ENCODE assay signal across 8 cellular contexts in the genomic region with DNA sequence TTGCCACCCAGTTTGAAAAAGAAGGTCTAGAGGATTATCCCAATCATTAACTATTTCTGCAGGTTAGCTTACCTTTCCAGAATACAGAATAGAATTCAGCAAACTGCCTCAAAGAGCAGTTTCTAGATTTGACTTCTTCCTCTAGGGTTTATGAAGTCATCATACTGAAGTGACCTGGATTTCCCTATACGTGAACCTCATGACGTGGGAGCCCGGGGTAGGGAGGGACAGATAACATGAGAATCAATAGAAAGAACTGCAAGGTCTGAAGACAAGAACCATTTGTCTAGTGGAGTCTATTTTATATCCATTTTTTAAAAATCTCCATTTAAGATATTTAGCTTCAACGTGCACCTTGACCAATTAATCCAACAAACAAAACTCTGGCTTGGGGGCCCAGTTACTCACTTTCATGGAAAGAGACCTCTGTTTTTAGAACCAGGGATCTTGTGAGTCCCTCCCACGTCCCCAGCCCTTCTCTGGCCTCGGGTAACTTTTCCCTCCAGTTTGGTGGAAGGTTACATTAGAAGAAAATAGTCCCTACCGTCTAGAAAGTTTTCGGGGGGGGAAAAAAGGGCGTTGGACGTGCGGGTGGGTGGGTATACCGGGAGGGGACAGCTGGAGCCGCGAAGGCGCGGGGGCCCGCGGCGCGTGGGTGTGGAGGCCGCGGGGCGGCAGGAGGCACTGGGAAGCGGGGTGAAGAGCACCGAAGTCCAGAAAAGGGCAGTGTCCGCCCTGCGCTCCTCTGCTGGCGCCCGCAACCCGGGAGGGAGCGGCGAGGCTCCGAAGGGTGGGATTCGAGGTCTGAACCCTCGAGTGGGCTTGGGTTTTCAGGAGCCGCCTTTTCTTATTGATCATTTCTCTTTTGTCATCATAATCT. TPM values are rescaled to one million over a fixed set of nuclear protein-coding genes. Genes with fewer than 3 reads are reported as not detected.
DNase-seq lines count a peak whose midpoint lies in the region; ATAC-seq, FAIRE-seq and TF ChIP-seq lines count a peak whose summit lies in the region.

No MANE protein-coding gene starts in this region.

- H3K27ac ChIP-seq in Panc1 (ENCODE audit: low read length): peak overlapping the region; percentile 87
- no peak overlapping the region for H3K27ac ChIP-seq in mammary epithelial cell (ENCODE audit: insufficient read depth, low read depth, low read length)

- CTCF ChIA-PET in Panc1 (lab: Charles Lee): interaction anchor here (0.6 kb wide), 1 partner anchor 279 kb away, joined by 4 read pairs; no protein-coding TSS in a partner anchor
- CTCF ChIA-PET in mammary epithelial cell (lab: Charles Lee; ENCODE audit: low non-redundant PET): no interaction called here

- peak overlapping the region; percentile 42 to 57 for H3K4me3 ChIP-seq in Panc1 (ENCODE audit: low read depth in 2 of 2, low read length in 2 of 2)
- H3K4me3 ChIP-seq in mammary epithelial cell (replicated peaks in 1 of 3; ENCODE audit: insufficient read depth in 1 of 3, low read depth in 2 of 3, low read length in 3 of 3): peak overlapping the region; percentile 32 to 41 (median 36)
- peak overlapping the region; percentile 51 for H3K4me3 ChIP-seq in iPS-18c (ENCODE audit: insufficient read depth, low read depth, low read length)

- H3K4me1 ChIP-seq in Panc1 (ENCODE audit: control insufficient read depth, insufficient read depth, low read length): peaks cover 4% of the 10 kb centered on the region
- peaks cover 6% of the 10 kb centered on the region for H3K4me1 ChIP-seq in mammary epithelial cell (ENCODE audit: insufficient read depth, low read length)

- dilution Hi-C loops in mammary epithelial cell (cut with HindIII; ENCODE audit: low sequenced_read_pairs): loop anchor here (5.0 kb wide), 1 partner anchor 66 kb away; no protein-coding TSS in a partner anchor

- intact Hi-C loops in Panc1 (cut with micrococcal nuclease; ENCODE audit: unreplicated experiment): no loop called here
- intact Hi-C loops in mammary epithelial cell (cut with micrococcal nuclease): loop anchor here (1.0 kb wide), 1 partner anchor 14 kb away; a partner anchor contains a TSS
- intact Hi-C loops in sciatic nerve (cut with DNase I): no loop called here

- no peaks in the 10 kb centered on the region for H4K20me1 ChIP-seq in mammary epithelial cell (ENCODE audit: insufficient read depth, low read length)

- H3K36me3 ChIP-seq in Panc1 (ENCODE audit: control insufficient read depth, insufficient read depth, low read length): no peaks in the 10 kb centered on the region
- H3K36me3 ChIP-seq in mammary epithelial cell (ENCODE audit: insufficient read depth, low read length): no peaks in the 10 kb centered on the region

- no peak for TF ChIP-seq POLR2A in GM12891 (IDR thresholded peaks at IDR 0.05; ENCODE audit: low read depth, low read length)

- TF ChIP-seq CTCF in Panc1 (IDR thresholded peaks at IDR 0.05) (no peak), mammary epithelial cell (conservative IDR thresholded peaks at IDR 0.05 in 1 of 2, IDR thresholded peaks at IDR 0.05 in 1 of 2; ENCODE audit: extremely low read depth in 1 of 2, insufficient read depth in 1 of 2, low read depth in 1 of 2, low read length in 2 of 2) (no peak)

- DNase-seq in GM12891 (ENCODE audit: insufficient read length, low spot score): no peak
- DNase-seq in Panc1 (ENCODE audit: low read depth, low spot score): no peak
- DNase-seq in mammary epithelial cell: peak; percentile 16
- peak; percentile 65 for DNase-seq in sciatic nerve (ENCODE audit: low spot score)
- DNase-seq in NCI-H1694 (lab: John Stamatoyannopoulos, UW): no peak

- peak; percentile 78 for FAIRE-seq in GM12891 (lab: Jason Lieb, UNC)

- WGBS in mammary epithelial cell (ENCODE audit: low coverage, missing lambda C conversion rate): 39% methylated on average over 5 of the region's 36 CpGs

- H3K9me3 ChIP-seq in Panc1 (ENCODE audit: control insufficient read depth, insufficient read depth, low read depth, low read length) (no peaks in the 10 kb centered on the region), mammary epithelial cell (replicated peaks; ENCODE audit: insufficient read depth, low read length) (no peaks in the 10 kb centered on the region), iPS-18c (ENCODE audit: control insufficient read depth, insufficient read depth, low read length) (no peaks in the 10 kb centered on the region)

- BruUV-seq in Panc1 (replicated peaks; lab: Mats Ljungman, UMichigan): no TSS peak
- BruUV-seq in mammary epithelial cell (replicated peaks; lab: Mats Ljungman, UMichigan): no TSS peak

- H2AFZ ChIP-seq in mammary epithelial cell (ENCODE audit: low read depth, low read length): peak overlapping the region; percentile 94

- ATAC-seq in Panc1: peak; percentile 89
- ATAC-seq in sciatic nerve: peak; percentile 84
- ATAC-seq in GM19452 (IDR thresholded peaks at IDR 0.05; ENCODE audit: unreplicated experiment): no peak
- ATAC-seq in HG03342 (IDR thresholded peaks at IDR 0.05; ENCODE audit: unreplicated experiment): no peak

- H3K27me3 ChIP-seq in Panc1 (ENCODE audit: control insufficient read depth, insufficient read depth, low read length) (no peaks in the 10 kb centered on the region), mammary epithelial cell (ENCODE audit: insufficient read depth, low read length) (no peaks in the 10 kb centered on the region)

- in situ Hi-C loops in Panc1 (cut with HindIII; ENCODE audit: low pct_unique_long_range_greater_than_20kb, low sequenced_read_pairs): no loop called here
- in situ Hi-C loops in mammary epithelial cell (cut with MboI; ENCODE audit: low sequenced_read_pairs in 2 of 2): no loop called here

- no peaks in the 10 kb centered on the region for H3K79me2 ChIP-seq in mammary epithelial cell (ENCODE audit: insufficient read depth, low read length)

- H3K4me2 ChIP-seq in mammary epithelial cell (ENCODE audit: insufficient read depth, low read depth, low read length): peak overlapping the region; percentile 92

- no peak overlapping the region for H3K9ac ChIP-seq in mammary epithelial cell (ENCODE audit: insufficient read depth, low read length)

- POLR2A ChIA-PET in Panc1 (lab: Charles Lee): interaction anchor here (0.6 kb wide), 1 partner anchor 70 kb away, joined by 3 read pairs; no protein-coding TSS in a partner anchor

TF ChIP-seq in GM12891, 5 proteins besides CTCF, POLR2A, EP300 and RAD21:
- no peak for TF ChIP-seq POU2F2 (IDR thresholded peaks at IDR 0.05; ENCODE audit: low read depth, low read length)
- no peak for TF ChIP-seq PAX5 (IDR thresholded peaks at IDR 0.05; ENCODE audit: insufficient read depth, low read length, severe bottlenecking)
- TF ChIP-seq POLR2AphosphoS5 (IDR thresholded peaks at IDR 0.05; ENCODE audit: low read depth, low read length): no peak
- no peak for TF ChIP-seq TAF1 (IDR thresholded peaks at IDR 0.05; ENCODE audit: low read depth, low read length)
- TF ChIP-seq SPI1 (IDR thresholded peaks at IDR 0.05; ENCODE audit: low read depth, low read length): no peak
TF ChIP-seq in GM12891: peak in this region for 0.

RNA-seq across cellular contexts. Expression of a gene that starts 13.8 kb away (rescaled TPM):
- 20.4 TPM for polyA plus RNA-seq in GM12891 (2012; ENCODE audit: low read depth, missing spikeins)
- total RNA-seq in Panc1 (2021; ENCODE audit: unreplicated experiment): 76.0 TPM
- 29.3 TPM for polyA plus RNA-seq in Panc1 (2012; ENCODE audit: insufficient read length)
- 10 to 100 TPM; 28.0 to 48.1 TPM for total RNA-seq in mammary epithelial cell
- polyA plus RNA-seq in mammary epithelial cell: 18.2 TPM
- 41.7 TPM for polyA minus RNA-seq in mammary epithelial cell
- 165 TPM for total RNA-seq in sciatic nerve

RNA-seq across cellular contexts. Expression of a gene that starts 38.1 kb away (rescaled TPM):
- 1.1 TPM for polyA plus RNA-seq in GM12891 (2012; ENCODE audit: low read depth, missing spikeins)
- total RNA-seq in Panc1 (2021; ENCODE audit: unreplicated experiment) (10.2 TPM), mammary epithelial cell (1 to 10 TPM; 2.0 to 3.7 TPM), sciatic nerve (2.0 TPM)
- polyA plus RNA-seq in Panc1 (2012; ENCODE audit: insufficient read length): 7.4 TPM
- polyA plus RNA-seq in mammary epithelial cell: 1.1 TPM
- not detected for polyA minus RNA-seq in mammary epithelial cell

Comparison
In these comparisons a context has a peak if more than half of its experiments do, and no peak if none do; other contexts are left out.
1. DNase-seq: peak in mammary epithelial cell (single experiment) and sciatic nerve (single experiment); none in GM12891 (single experiment), Panc1 (single experiment) and NCI-H1694 (single experiment).
2. ATAC-seq: peak in Panc1 (single experiment) and sciatic nerve (single experiment); none in GM19452 (single experiment) and HG03342 (single experiment).
3. Peak in every context shown above with its lines, with median percentiles within 50 percentile points of each other: H3K4me3 ChIP-seq.